Comparison of ENCODE assay signal across 2 cellular contexts in genomic region chr15:65650312-65651041, GRCh38.
A peak's percentile ranks its signal among the peaks of the same experiment; 100 is the strongest.
TF ChIP-seq lines count a peak whose summit lies in the region.

No MANE protein-coding gene starts in this region.

TF ChIP-seq in HEK293, 187 proteins besides CTCF, POLR2A, EP300 and RAD21 (continues in another document):
- TF ChIP-seq ZNF280D (tag by site-specific recombination; IDR thresholded peaks at IDR 0.05) (no peak), KLF8 (tag by site-specific recombination; IDR thresholded peaks at IDR 0.05) (no peak), ZSCAN16 (tag by site-specific recombination; IDR thresholded peaks at IDR 0.05) (no peak), ZNF175 (tag by site-specific recombination; IDR thresholded peaks at IDR 0.05) (0 out of 2 replicates have a peak, but pooled peaks have one; percentile 47), ZFP41 (tag by site-specific recombination; IDR thresholded peaks at IDR 0.05; ENCODE audit: borderline replicate concordance) (no peak), ZNF366 (tag by site-specific recombination; conservative IDR thresholded peaks at IDR 0.05) (peak; percentile 50; the same call in 1 of the 2 replicates), ZNF391 (tag by site-specific recombination; IDR thresholded peaks at IDR 0.05; ENCODE audit: borderline replicate concordance, low read depth) (no peak), ZNF426 (tag by site-specific recombination; IDR thresholded peaks at IDR 0.05) (no peak), ZNF639 (tag by site-specific recombination; IDR thresholded peaks at IDR 0.05) (no peak), ZBTB11 (tag by site-specific recombination; conservative IDR thresholded peaks at IDR 0.05; ENCODE audit: low read depth) (no peak), ELK4 (IDR thresholded peaks at IDR 0.05; ENCODE audit: borderline replicate concordance, low read depth, low read length) (no peak), ZNF223 (tag by site-specific recombination; IDR thresholded peaks at IDR 0.05) (no peak), EGR2 (tag by site-specific recombination; IDR thresholded peaks at IDR 0.05; ENCODE audit: low read depth) (peak; percentile 83), ZNF514 (tag by site-specific recombination; IDR thresholded peaks at IDR 0.05) (0 out of 2 replicates have a peak, but pooled peaks have one; percentile 63), ZNF513 (tag by site-specific recombination; IDR thresholded peaks at IDR 0.05) (peak; percentile 100), ZNF660 (tag by site-specific recombination; IDR thresholded peaks at IDR 0.05) (no peak), ZFHX2 (tag by site-specific recombination; conservative IDR thresholded peaks at IDR 0.05) (no peak)

TF ChIP-seq in K562, 482 proteins besides CTCF, POLR2A, EP300 and RAD21:
- TF ChIP-seq NFIX (CRISPR knock-in tag; IDR thresholded peaks at IDR 0.05; ENCODE audit: low read depth) (no peak), THRB (CRISPR knock-in tag; conservative IDR thresholded peaks at IDR 0.05) (0 out of 2 replicates have a peak, but pooled peaks have one; percentile 10), SUPT5H (IDR thresholded peaks at IDR 0.05) (0 out of 2 replicates have a peak, but pooled peaks have one; percentile 40), POU5F1 (IDR thresholded peaks at IDR 0.05; ENCODE audit: borderline replicate concordance, low read depth, low read length, partially characterized antibody) (no peak), ELF4 (CRISPR knock-in tag; IDR thresholded peaks at IDR 0.05) (peak; percentile 54; the same call in 1 of the 2 replicates)
